ENCODE assay signal across 27 cellular contexts in the genomic region with DNA sequence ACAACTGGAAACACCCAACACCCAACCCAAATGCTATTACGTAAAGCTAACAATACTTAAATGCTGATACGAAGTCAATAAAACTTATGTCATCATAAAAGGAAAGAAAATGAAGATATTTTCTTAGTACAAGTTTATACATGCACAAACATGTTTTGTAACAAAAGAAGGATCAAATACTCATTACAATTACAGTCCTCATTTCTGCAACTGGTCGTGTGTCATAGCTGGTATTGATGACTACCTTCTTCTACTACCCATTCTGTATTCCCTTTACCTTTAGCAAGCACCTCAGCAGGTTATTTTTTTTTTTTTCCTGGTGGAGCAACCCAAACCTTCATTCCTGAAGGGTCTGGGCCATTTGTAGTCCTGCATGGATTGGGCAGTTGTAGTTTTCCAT.
"Had no signal": no experiment of that assay in that cellular context is flagged by ENCODE, and none has a peak within 500 bp of the region (broad histone marks: within the 10 kb centered on the region; RNA-seq: fewer than 3 reads in every experiment).

No MANE protein-coding gene starts in this region.

- FAIRE-seq: pancreas, urothelium cell line had no signal

- H3K36me3 ChIP-seq: neutrophil, pancreas, spleen, stomach, thoracic aorta, thyroid gland, tibial nerve, upper lobe of left lung, vagina had no signal

- H3K27ac ChIP-seq: neutrophil, pancreas, psoas muscle, skin epidermis, spleen, stomach, thoracic aorta, thyroid gland, tibial nerve, upper lobe of left lung, vagina had no signal

- H3K9me3 ChIP-seq: neutrophil, pancreas, psoas muscle, stomach, thoracic aorta, thyroid gland, tibial nerve, upper lobe of left lung, vagina had no signal

- H3K4me2 ChIP-seq: smooth muscle cell had no signal

- H3K4me1 ChIP-seq: pancreas, psoas muscle, spleen, stomach, thyroid gland, tibial nerve, upper lobe of left lung, vagina had no signal

- H3K27me3 ChIP-seq: neutrophil, pancreas, spleen, stomach, thyroid gland, tibial nerve, upper lobe of left lung, vagina had no signal

- ATAC-seq: naive thymus-derived CD8-positive, alpha-beta T cell; natural killer cell treated with Interleukin-12 subunit alpha and Interleukin-12 subunit beta and Interleukin-15 and Interleukin-18, amount 100 ng/mL, for 72 hours; pancreas; psoas muscle; right cardiac atrium; sciatic nerve; stimulated activated effector memory CD8-positive, alpha-beta T cell treated with anti-CD3 and anti-CD28 coated beads, Interleukin-12 subunit alpha, Interleukin-12 subunit beta, amount 100 ng/mL, for 72 hours; stimulated activated naive B cell treated with anti-CD40 and anti-IgM and Interleukin-4, amounts not matched to agents 10 μg/mL and 1 μg/mL and 100 μg/mL, for 72 hours had no signal

- H3K4me3 ChIP-seq: pancreas, psoas muscle, skin epidermis, smooth muscle cell, spleen, stomach, thoracic aorta, thyroid gland, tibial nerve, upper lobe of left lung, vagina had no signal

- DNase-seq: naive thymus-derived CD8-positive, alpha-beta T cell; nephron progenitor cell; nucleus accumbens; pancreas; posterior cingulate gyrus; psoas muscle; right cardiac atrium; spleen; stimulated activated CD4-positive, alpha-beta T cell treated with anti-CD3 and anti-CD28 coated beads, Interleukin-12 subunit alpha, Interleukin-12 subunit beta, amount 100 ng/mL, for 4 hours; stimulated activated CD4-positive, alpha-beta T cell treated with anti-CD3 and anti-CD28 coated beads, Interleukin-1b, Interleukin-23, amount 100 ng/mL, for 48 hours; stimulated activated CD4-positive, alpha-beta T cell treated with anti-CD3 and anti-CD28 coated beads, Interleukin-4, amount 100 ng/mL, for 24 hours; stimulated activated naive B cell treated with anti-CD40 and anti-IgM and Interleukin-4, amounts not matched to agents 10 μg/mL and 1 μg/mL and 100 μg/mL, for 72 hours; stimulated activated naive CD4-positive, alpha-beta T cell treated with Interleukin-2 at 50 U/mL for 16 hours; stomach; thyroid gland; trophoblast cell; upper lobe of left lung had no signal
